24 cellular contexts compared by ENCODE assay signal in genomic region chr10:36488579-36488978, GRCh38.
"Had no signal": no experiment of that assay in that cellular context is flagged by ENCODE, and none has a peak within 500 bp of the region (broad histone marks: within the 10 kb centered on the region; RNA-seq: fewer than 3 reads in every experiment).

No MANE protein-coding gene starts in this region.

- H3K36me3 ChIP-seq: gastrocnemius medialis, neural progenitor cell, prostate gland, right atrium auricular region, thoracic aorta, tibial nerve had no signal

- H3K9me3 Mint-ChIP-seq: memory B cell; natural killer cell treated with Interleukin-12 subunit alpha and Interleukin-12 subunit beta and Interleukin-15 and Interleukin-18, amount 100 ng/mL, for 72 hours; neural progenitor cell; stimulated activated naive B cell treated with anti-CD40 and anti-IgM and Interleukin-4, amounts not matched to agents 10 μg/mL and 1 μg/mL and 100 μg/mL, for 72 hours had no signal

- FAIRE-seq: colon, keratinocyte, small intestine had no signal

- H3K27ac Mint-ChIP-seq: memory B cell; naive B cell; natural killer cell treated with Interleukin-12 subunit alpha and Interleukin-12 subunit beta and Interleukin-15 and Interleukin-18, amount 100 ng/mL, for 72 hours; neural progenitor cell; stimulated activated naive B cell treated with anti-CD40 and anti-IgM and Interleukin-4, amounts not matched to agents 10 μg/mL and 1 μg/mL and 100 μg/mL, for 72 hours; stimulated activated naive CD8-positive, alpha-beta T cell treated with anti-CD3 and anti-CD28 coated beads, Interleukin-15, Interleukin-2, amounts not matched to agents 100 ng/mL and 50 ng/mL, for 24 hours had no signal

- H3K4me2 ChIP-seq: neural progenitor cell had no signal

- H3K27me3 ChIP-seq: dorsolateral prefrontal cortex, gastrocnemius medialis, neural progenitor cell, right atrium auricular region, tibial nerve had no signal

- ATAC-seq: esophagus mucosa; gastrocnemius medialis; natural killer cell treated with Interleukin-12 subunit alpha and Interleukin-12 subunit beta and Interleukin-15 and Interleukin-18, amount 100 ng/mL, for 72 hours; stimulated activated naive B cell treated with anti-CD40 and anti-IgM and Interleukin-4, amounts not matched to agents 10 μg/mL and 1 μg/mL and 100 μg/mL, for 72 hours had no signal

- H3K4me1 Mint-ChIP-seq: memory B cell; naive B cell; neural progenitor cell; stimulated activated naive B cell treated with anti-CD40 and anti-IgM and Interleukin-4, amounts not matched to agents 10 μg/mL and 1 μg/mL and 100 μg/mL, for 72 hours had no signal

- H2AFZ ChIP-seq: neural progenitor cell had no signal

- H3K9me3 ChIP-seq: gastrocnemius medialis, prostate gland, right atrium auricular region, thoracic aorta, tibial nerve had no signal

- H3K27me3 Mint-ChIP-seq: memory B cell; naive B cell; natural killer cell treated with Interleukin-12 subunit alpha and Interleukin-12 subunit beta and Interleukin-15 and Interleukin-18, amount 100 ng/mL, for 72 hours; stimulated activated naive B cell treated with anti-CD40 and anti-IgM and Interleukin-4, amounts not matched to agents 10 μg/mL and 1 μg/mL and 100 μg/mL, for 72 hours; stimulated activated naive CD8-positive, alpha-beta T cell treated with anti-CD3 and anti-CD28 coated beads, Interleukin-15, Interleukin-2, amounts not matched to agents 100 ng/mL and 50 ng/mL, for 24 hours had no signal

- DNase-seq: cerebellar nuclear complex; dorsolateral prefrontal cortex; effector CD4-positive, alpha-beta T cell; foreskin fibroblast; gastrocnemius medialis; head of caudate nucleus; naive B cell; small intestine; stimulated activated CD4-positive, alpha-beta T cell treated with anti-CD3 and anti-CD28 coated beads, Interleukin-15, amount 100 ng/mL, for 24 hours; stimulated activated CD4-positive, alpha-beta T cell treated with anti-CD3 and anti-CD28 coated beads, Interleukin-2, amount 100 ng/mL, for 48 hours; stimulated activated naive B cell treated with anti-CD40 and anti-IgM and Interleukin-4, amounts not matched to agents 10 μg/mL and 1 μg/mL and 100 μg/mL, for 72 hours had no signal

- H3K36me3 Mint-ChIP-seq: memory B cell; naive B cell; natural killer cell treated with Interleukin-12 subunit alpha and Interleukin-12 subunit beta and Interleukin-15 and Interleukin-18, amount 100 ng/mL, for 72 hours; neural progenitor cell; stimulated activated naive B cell treated with anti-CD40 and anti-IgM and Interleukin-4, amounts not matched to agents 10 μg/mL and 1 μg/mL and 100 μg/mL, for 72 hours had no signal

- H3K4me1 ChIP-seq: neural progenitor cell, prostate gland had no signal

- H3K4me3 ChIP-seq: dorsolateral prefrontal cortex, gastrocnemius medialis, lung, neural progenitor cell, prostate gland, right atrium auricular region, thoracic aorta, tibial nerve had no signal

- H3K9ac ChIP-seq: neural progenitor cell had no signal

- H3K27ac ChIP-seq: dorsolateral prefrontal cortex, epithelial cell of prostate, neural progenitor cell, prostate gland had no signal

- H3K4me3 Mint-ChIP-seq: memory B cell; naive B cell; natural killer cell treated with Interleukin-12 subunit alpha and Interleukin-12 subunit beta and Interleukin-15 and Interleukin-18, amount 100 ng/mL, for 72 hours; neural progenitor cell; stimulated activated naive B cell treated with anti-CD40 and anti-IgM and Interleukin-4, amounts not matched to agents 10 μg/mL and 1 μg/mL and 100 μg/mL, for 72 hours; stimulated activated naive CD8-positive, alpha-beta T cell treated with anti-CD3 and anti-CD28 coated beads, Interleukin-15, Interleukin-2, amounts not matched to agents 100 ng/mL and 50 ng/mL, for 24 hours had no signal
